In the genomic region with DNA sequence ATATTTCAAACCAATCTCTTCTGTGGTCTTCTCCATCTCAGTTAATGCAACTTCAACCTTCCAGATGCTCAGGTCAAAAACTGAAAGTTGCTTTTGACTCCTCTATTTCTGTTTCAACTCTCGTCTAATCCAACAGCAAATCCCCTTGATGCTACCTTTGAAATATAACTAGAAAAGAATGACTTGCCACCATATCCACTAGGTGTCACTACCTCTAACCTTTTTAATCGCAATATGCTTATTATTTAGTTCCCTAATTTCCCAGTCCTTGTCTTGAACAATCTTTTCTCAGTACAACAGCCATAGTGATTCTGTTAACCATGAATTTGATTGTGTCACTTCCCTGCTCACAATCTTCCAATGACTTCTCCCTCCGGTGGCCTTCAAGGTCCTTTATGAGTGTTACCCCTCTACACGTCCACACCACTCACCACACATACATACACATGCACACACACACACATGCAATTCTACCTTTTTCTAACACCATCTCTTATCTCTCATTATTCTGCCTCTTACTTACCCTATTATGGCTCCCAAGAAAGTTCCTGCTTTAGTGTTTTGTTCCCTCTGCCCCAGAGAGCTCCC, we compare ENCODE assay signal across 8 cellular contexts.
A peak's percentile ranks its signal among the peaks of the same experiment; 100 is the strongest.
DNase-seq lines count a peak whose midpoint lies in the region; ATAC-seq and TF ChIP-seq lines count a peak whose summit lies in the region.
"Had no signal": no experiment of that assay in that cellular context is flagged by ENCODE, and none has a peak within 500 bp of the region (broad histone marks: within the 10 kb centered on the region; RNA-seq: fewer than 3 reads in every experiment).

No MANE protein-coding gene starts in this region.

- no peak overlapping the region for H2AFZ ChIP-seq in PC-3 (ENCODE audit: low read length)
- H2AFZ ChIP-seq in hepatocyte, result no peak overlapping the region

- H3K27me3 Mint-ChIP-seq in activated CD4-positive, alpha-beta T cell treated with anti-CD3 and anti-CD28 coated beads, Interleukin-2, amount 10 ng/mL, durations not matched to agents 24 days and 14 days, result no peaks in the 10 kb centered on the region

- H3K9me3 Mint-ChIP-seq in activated CD4-positive, alpha-beta T cell treated with anti-CD3 and anti-CD28 coated beads, Interleukin-2, amount 10 ng/mL, durations not matched to agents 24 days and 14 days, result no peaks in the 10 kb centered on the region

- H3K36me3 ChIP-seq in PC-3 (ENCODE audit: low read depth, low read length) (no peaks in the 10 kb centered on the region), hepatocyte (replicated peaks; ENCODE audit: insufficient read depth, low read depth) (no peaks in the 10 kb centered on the region), esophagus squamous epithelium (no peaks in the 10 kb centered on the region)

- H3F3A ChIP-seq in PC-3 (ENCODE audit: low read length, unreplicated experiment), result no peaks in the 10 kb centered on the region

- no peak for TF ChIP-seq POLR2A in esophagus squamous epithelium (IDR thresholded peaks at IDR 0.05)

- no TSS peak for BruUV-seq in PC-3 (replicated peaks; lab: Mats Ljungman, UMichigan)

- WGBS in hepatocyte (ENCODE audit: low lambda C conversion rate, missing lambda C conversion rate), result 71% methylated on average over 4 of the region's 4 CpGs
- 50 to 71% methylated on average over 4 of the region's 4 CpGs for WGBS in esophagus squamous epithelium, 2 donors

- H3K27ac ChIP-seq in PC-3 (ENCODE audit: low read length), result no peak overlapping the region
- H3K27ac ChIP-seq in hepatocyte, result no peak overlapping the region
- H3K27ac ChIP-seq in esophagus squamous epithelium, result no peak overlapping the region

- ATAC-seq in GM18519 (IDR thresholded peaks at IDR 0.05; ENCODE audit: low FRiP score, unreplicated experiment) (peak; percentile 57), HG02981 (IDR thresholded peaks at IDR 0.05; ENCODE audit: unreplicated experiment) (peak; percentile 66), PC-3 (no peak), GM21515 (IDR thresholded peaks at IDR 0.05; ENCODE audit: unreplicated experiment) (no peak)

- no peaks in the 10 kb centered on the region for H3K9me2 ChIP-seq in PC-3 (replicated peaks; ENCODE audit: low read length)
- H3K9me2 ChIP-seq in hepatocyte (replicated peaks; ENCODE audit: insufficient read depth), result no peaks in the 10 kb centered on the region

- no peak overlapping the region for H3K4me3 ChIP-seq in PC-3 (ENCODE audit: low read length)
- H3K4me3 ChIP-seq in hepatocyte, result no peak overlapping the region
- H3K4me3 ChIP-seq in esophagus squamous epithelium, result no peak overlapping the region

- TF ChIP-seq CTCF in PC-3 (conservative IDR thresholded peaks at IDR 0.05; ENCODE audit: low read depth, low read length), result peak; percentile 67
- TF ChIP-seq CTCF in hepatocyte (IDR thresholded peaks at IDR 0.05; ENCODE audit: poor library complexity), result peak; percentile 39
- TF ChIP-seq CTCF in esophagus squamous epithelium (IDR thresholded peaks at IDR 0.05), result peak in 1 of 6 experiments; percentile 6

- no peak overlapping the region for H3K4me3 Mint-ChIP-seq in activated CD4-positive, alpha-beta T cell treated with anti-CD3 and anti-CD28 coated beads, Interleukin-2, amount 10 ng/mL, durations not matched to agents 24 days and 14 days

- H3K79me2 ChIP-seq in PC-3 (ENCODE audit: low read length) (no peaks in the 10 kb centered on the region), hepatocyte (no peaks in the 10 kb centered on the region)

- no peaks in the 10 kb centered on the region for H3K9me3 ChIP-seq in PC-3 (ENCODE audit: low read length)
- no peaks in the 10 kb centered on the region for H3K9me3 ChIP-seq in hepatocyte (ENCODE audit: low read depth)
- no peaks in the 10 kb centered on the region for H3K9me3 ChIP-seq in esophagus squamous epithelium

- H3K4me2 ChIP-seq in PC-3 (ENCODE audit: low read length) (no peak overlapping the region), hepatocyte (no peak overlapping the region)

- H3K36me3 Mint-ChIP-seq in activated CD4-positive, alpha-beta T cell treated with anti-CD3 and anti-CD28 coated beads, Interleukin-2, amount 10 ng/mL, durations not matched to agents 24 days and 14 days (ENCODE audit: low read depth), result no peaks in the 10 kb centered on the region

- H3K4me1 Mint-ChIP-seq in activated CD4-positive, alpha-beta T cell treated with anti-CD3 and anti-CD28 coated beads, Interleukin-2, amount 10 ng/mL, durations not matched to agents 24 days and 14 days, result no peaks in the 10 kb centered on the region

- H4K20me1 ChIP-seq in PC-3 (ENCODE audit: low read length) (no peaks in the 10 kb centered on the region), hepatocyte (ENCODE audit: insufficient read depth, poor library complexity, severe bottlenecking) (no peaks in the 10 kb centered on the region)

- H3K27me3 ChIP-seq in PC-3 (ENCODE audit: low read length) (no peaks in the 10 kb centered on the region), hepatocyte (no peaks in the 10 kb centered on the region), esophagus squamous epithelium (no peaks in the 10 kb centered on the region)

- CTCF ChIA-PET in PC-3 (lab: Charles Lee), result interaction anchor here (0.6 kb wide), 1 partner anchor 1243 kb away, joined by 3 read pairs; no protein-coding TSS in a partner anchor

- no peak overlapping the region for H3K9ac ChIP-seq in PC-3 (ENCODE audit: low read length)

- POLR2A ChIA-PET in PC-3 (lab: Charles Lee; ENCODE audit: unreplicated experiment), result no interaction called here

- DNase-seq in PC-3, result peak; percentile 42
- peak; percentile 5 for DNase-seq in hepatocyte (ENCODE audit: low spot score)
- no peak for DNase-seq in activated CD4-positive, alpha-beta T cell treated with anti-CD3 and anti-CD28 coated beads, Interleukin-2, amount 10 ng/mL, durations not matched to agents 24 days and 14 days
- no peak for DNase-seq in esophagus squamous epithelium (lab: John Stamatoyannopoulos, UW)
- DNase-seq: right cardiac atrium had no signal

- intact Hi-C loops in PC-3 (cut with micrococcal nuclease) (loop anchor here (1.0 to 2.0 kb wide), 2 partner anchors 170 to 858 kb away; no protein-coding TSS in a partner anchor), esophagus squamous epithelium (cut with DNase I) (no loop called here)
- intact Hi-C loops in activated CD4-positive, alpha-beta T cell treated with anti-CD3 and anti-CD28 coated beads, Interleukin-2, amount 10 ng/mL, durations not matched to agents 24 days and 14 days (cut with micrococcal nuclease), result no loop called here

- no peak overlapping the region for H3K27ac Mint-ChIP-seq in activated CD4-positive, alpha-beta T cell treated with anti-CD3 and anti-CD28 coated beads, Interleukin-2, amount 10 ng/mL, durations not matched to agents 24 days and 14 days

- no peaks in the 10 kb centered on the region for H3K4me1 ChIP-seq in PC-3 (ENCODE audit: insufficient read depth, low read length)
- peaks cover 19% of the 10 kb centered on the region for H3K4me1 ChIP-seq in hepatocyte (ENCODE audit: insufficient read depth)
- no peaks in the 10 kb centered on the region for H3K4me1 ChIP-seq in esophagus squamous epithelium

Comparison
In these comparisons a context has a peak if more than half of its experiments do, and no peak if none do; other contexts are left out.
1. ATAC-seq: peak in GM18519 (single experiment) and HG02981 (single experiment); none in PC-3 (single experiment) and GM21515 (single experiment).
2. DNase-seq: peak in PC-3 (single experiment) and hepatocyte (single experiment); none in activated CD4-positive, alpha-beta T cell treated with anti-CD3 and anti-CD28 coated beads, Interleukin-2, amount 10 ng/mL, durations not matched to agents 24 days and 14 days (single experiment) and esophagus squamous epithelium (single experiment).